10 cellular contexts compared by ENCODE assay signal in genomic region chr10:58565256-58565655, GRCh38. TPM values are rescaled to one million over a fixed set of nuclear protein-coding genes. Genes with fewer than 3 reads are reported as not detected.
"Had no signal": no experiment of that assay in that cellular context is flagged by ENCODE, and none has a peak within 500 bp of the region (broad histone marks: within the 10 kb centered on the region; RNA-seq: fewer than 3 reads in every experiment).

No MANE protein-coding gene starts in this region.

- DNase-seq: activated CD4-positive, alpha-beta T cell treated with anti-CD3 and anti-CD28 coated beads, Interleukin-2, amount 50 U/mL, for 1 hour; activated gamma-delta T cell; foreskin fibroblast; stimulated activated CD4-positive, alpha-beta T cell treated with anti-CD3 and anti-CD28 coated beads, Interleukin-2, amount 100 ng/mL, for 24 hours; transverse colon had no signal

- H3K9me3 ChIP-seq: vagina had no signal

- H3K27ac ChIP-seq: ascending aorta, coronary artery, suprapubic skin, transverse colon, vagina had no signal

- H3K27me3 ChIP-seq: ascending aorta, suprapubic skin, transverse colon, vagina had no signal

- H3K36me3 ChIP-seq: ascending aorta, suprapubic skin, transverse colon, vagina had no signal

- H3K4me1 ChIP-seq: transverse colon, vagina had no signal

- H3K4me3 ChIP-seq: ascending aorta, coronary artery, suprapubic skin, transverse colon, vagina had no signal

RNA-seq across cellular contexts. Expression of gene BICC1, which starts 52.6 kb away (rescaled TPM):
- total RNA-seq: activated CD8-positive, alpha-beta memory T cell treated with anti-CD3 and anti-CD28 coated beads for 36 hours had no signal
